Comparison of ENCODE assay signal across 18 cellular contexts in genomic region chr18:44927127-44927849, GRCh38.
DNase-seq lines count a peak whose midpoint lies in the region; TF ChIP-seq lines count a peak whose summit lies in the region.
"Had no signal": no experiment of that assay in that cellular context is flagged by ENCODE, and none has a peak within 500 bp of the region (broad histone marks: within the 10 kb centered on the region; RNA-seq: fewer than 3 reads in every experiment).

No MANE protein-coding gene starts in this region.

- H3F3A ChIP-seq in smooth muscle cell (ENCODE audit: low read depth): no peaks in the 10 kb centered on the region

- in situ Hi-C loops in mammary epithelial cell (cut with MboI; ENCODE audit: low sequenced_read_pairs in 2 of 2): no loop called here

- peaks cover 17% of the 10 kb centered on the region for H3K9me3 Mint-ChIP-seq in MCF 10A (ENCODE audit: unreplicated experiment)

- H3K36me3 ChIP-seq in breast epithelium (no peaks in the 10 kb centered on the region), mammary epithelial cell (ENCODE audit: insufficient read depth, low read length) (no peaks in the 10 kb centered on the region), smooth muscle cell (ENCODE audit: low read depth) (no peaks in the 10 kb centered on the region)
- H3K36me3 ChIP-seq: ascending aorta; BLaER1 treated with 17β-estradiol and CSF1 and Interleukin-3, amounts not matched to agents 10 nM and 100 nM; heart right ventricle; neutrophil had no signal

- no peaks in the 10 kb centered on the region for H3K27me3 Mint-ChIP-seq in MCF 10A (ENCODE audit: insufficient read depth, unreplicated experiment)

- H3K4me2 ChIP-seq in mammary epithelial cell (ENCODE audit: insufficient read depth, low read depth, low read length) (no peak overlapping the region), smooth muscle cell (no peak overlapping the region)

- H3K4me3 ChIP-seq in breast epithelium: no peak overlapping the region
- H3K4me3 ChIP-seq in mammary epithelial cell (replicated peaks in 1 of 3; ENCODE audit: insufficient read depth in 1 of 3, low read depth in 2 of 3, low read length in 3 of 3): no peak overlapping the region
- H3K4me3 ChIP-seq in smooth muscle cell: no peak overlapping the region
- H3K4me3 ChIP-seq in lower leg skin (ENCODE audit: low read depth, poor library complexity, severe bottlenecking): no peak overlapping the region
- H3K4me3 ChIP-seq: ascending aorta; BLaER1 treated with 17β-estradiol and CSF1 and Interleukin-3, amounts not matched to agents 10 nM and 100 nM; heart right ventricle had no signal

- no peaks in the 10 kb centered on the region for H3K27me3 ChIP-seq in breast epithelium
- H3K27me3 ChIP-seq in mammary epithelial cell (ENCODE audit: insufficient read depth, low read length): no peaks in the 10 kb centered on the region
- no peaks in the 10 kb centered on the region for H3K27me3 ChIP-seq in smooth muscle cell (ENCODE audit: low read depth)
- H3K27me3 ChIP-seq: ascending aorta; BLaER1 treated with 17β-estradiol and CSF1 and Interleukin-3, amounts not matched to agents 10 nM and 100 nM; heart right ventricle; neutrophil had no signal

- H3K4me3 Mint-ChIP-seq in MCF 10A (ENCODE audit: unreplicated experiment): no peak overlapping the region

- no peak overlapping the region for H3K27ac ChIP-seq in breast epithelium
- H3K27ac ChIP-seq in mammary epithelial cell (ENCODE audit: insufficient read depth, low read depth, low read length): no peak overlapping the region
- H3K27ac ChIP-seq in smooth muscle cell (ENCODE audit: low read depth): peak overlapping the region; percentile 73
- H3K27ac ChIP-seq: heart right ventricle, neutrophil had no signal

- H3K79me2 ChIP-seq in mammary epithelial cell (ENCODE audit: insufficient read depth, low read length): no peaks in the 10 kb centered on the region
- peaks cover 6% of the 10 kb centered on the region for H3K79me2 ChIP-seq in smooth muscle cell (ENCODE audit: low read depth)

- H3K9ac ChIP-seq in mammary epithelial cell (ENCODE audit: insufficient read depth, low read length): no peak overlapping the region
- peak overlapping the region; percentile 33 for H3K9ac ChIP-seq in smooth muscle cell (ENCODE audit: low read depth)
- H3K9ac ChIP-seq: BLaER1 treated with 17β-estradiol and CSF1 and Interleukin-3, amounts not matched to agents 10 nM and 100 nM had no signal

- CTCF ChIA-PET in MCF 10A (lab: Yijun Ruan, JAX): interaction anchor here (0.5 to 1.1 kb wide), 3 partner anchors 27 to 96 kb away, joined by 3 to 5 read pairs (median 3); no protein-coding TSS in a partner anchor
- CTCF ChIA-PET in mammary epithelial cell (lab: Charles Lee; ENCODE audit: low non-redundant PET): interaction anchor here (0.6 kb wide), 1 partner anchor 242 kb away, joined by 3 read pairs; no protein-coding TSS in a partner anchor

- DNase-seq in MCF 10A (ENCODE audit: unreplicated experiment): no peak
- DNase-seq in breast epithelium (ENCODE audit: low spot score in 2 of 2): no peak
- peak; percentile 44 for DNase-seq in HT1080 (ENCODE audit: low read depth)
- DNase-seq in mammary epithelial cell: peak; percentile 57
- no peak for DNase-seq in smooth muscle cell (lab: John Stamatoyannopoulos, UW; ENCODE audit: unreplicated experiment)
- DNase-seq in CD1c-positive myeloid dendritic cell (ENCODE audit: extremely low spot score): no peak
- DNase-seq in lower leg skin (ENCODE audit: low spot score in 2 of 2): no peak
- DNase-seq in NCI-H1092 treated with DMSO at 0.1 percent for 48 hours (lab: John Stamatoyannopoulos, UW): no peak
- DNase-seq: activated CD8-positive, alpha-beta memory T cell treated with anti-CD3 and anti-CD28 coated beads for 24 hours; activated gamma-delta T cell treated with Interleukin-2 at 50 U/mL for 16 hours; erythroblast; heart right ventricle; KG1; kidney glomerular epithelial cell; NCI-H1694 had no signal

- H2AFZ ChIP-seq in mammary epithelial cell (ENCODE audit: low read depth, low read length) (no peak overlapping the region), smooth muscle cell (ENCODE audit: low read depth) (no peak overlapping the region)

- H3K36me3 Mint-ChIP-seq in MCF 10A (ENCODE audit: insufficient read depth, unreplicated experiment): peaks cover 6% of the 10 kb centered on the region

- TF ChIP-seq CTCF in MCF 10A (IDR thresholded peaks at IDR 0.05; ENCODE audit: unreplicated experiment): no peak
- TF ChIP-seq CTCF in breast epithelium (IDR thresholded peaks at IDR 0.05): no peak
- peak in 1 of 2 donors; percentile 45 for TF ChIP-seq CTCF in mammary epithelial cell (conservative IDR thresholded peaks at IDR 0.05 in 1 of 2, IDR thresholded peaks at IDR 0.05 in 1 of 2; ENCODE audit: extremely low read depth in 1 of 2, insufficient read depth in 1 of 2, low read depth in 1 of 2, low read length in 2 of 2)
- no peak for TF ChIP-seq CTCF in smooth muscle cell (IDR thresholded peaks at IDR 0.05; ENCODE audit: borderline replicate concordance, insufficient read depth, poor library complexity, severe bottlenecking)
- TF ChIP-seq CTCF in lower leg skin (IDR thresholded peaks at IDR 0.05): no peak

- dilution Hi-C loops in mammary epithelial cell (cut with HindIII; ENCODE audit: low sequenced_read_pairs): no loop called here

- peaks cover 9% of the 10 kb centered on the region for H3K4me1 Mint-ChIP-seq in MCF 10A (ENCODE audit: insufficient read depth, unreplicated experiment)

- H3K4me1 ChIP-seq in breast epithelium (no peaks in the 10 kb centered on the region), mammary epithelial cell (ENCODE audit: insufficient read depth, low read length) (peaks cover 11% of the 10 kb centered on the region), smooth muscle cell (ENCODE audit: low read depth) (peaks cover 1% of the 10 kb centered on the region)

- POLR2A ChIA-PET in MCF 10A (lab: Yijun Ruan, JAX): interaction anchor here (0.7 to 1.1 kb wide), 2 partner anchors 18 to 205 kb away, joined by 3 read pairs; no protein-coding TSS in a partner anchor

- peak overlapping the region; percentile 10 for H3K27ac Mint-ChIP-seq in MCF 10A (ENCODE audit: low read depth, unreplicated experiment)

- TF ChIP-seq POLR2A in breast epithelium (IDR thresholded peaks at IDR 0.05) (no peak), lower leg skin (IDR thresholded peaks at IDR 0.05) (no peak)

- 13% methylated on average over 6 of the region's 6 CpGs for WGBS in mammary epithelial cell (ENCODE audit: low coverage, missing lambda C conversion rate)
- WGBS in smooth muscle cell (ENCODE audit: low lambda C conversion rate): 52% methylated on average over 6 of the region's 6 CpGs
- 75 to 85% methylated on average over 6 of the region's 6 CpGs for WGBS in lower leg skin, 2 donors

- H4K20me1 ChIP-seq in mammary epithelial cell (ENCODE audit: insufficient read depth, low read length) (no peaks in the 10 kb centered on the region), smooth muscle cell (ENCODE audit: low read depth) (peaks cover 23% of the 10 kb centered on the region)
- H4K20me1 ChIP-seq: BLaER1 treated with 17β-estradiol and CSF1 and Interleukin-3, amounts not matched to agents 10 nM and 100 nM had no signal

- H3K9me3 ChIP-seq in breast epithelium (no peaks in the 10 kb centered on the region), mammary epithelial cell (replicated peaks; ENCODE audit: insufficient read depth, low read length) (no peaks in the 10 kb centered on the region), smooth muscle cell (replicated peaks; ENCODE audit: low read depth) (no peaks in the 10 kb centered on the region)
- H3K9me3 ChIP-seq: neutrophil had no signal

- intact Hi-C loops in MCF 10A (cut with micrococcal nuclease) (no loop called here), breast epithelium (cut with DNase I; ENCODE audit: low total_unique reads) (no loop called here), mammary epithelial cell (cut with micrococcal nuclease) (no loop called here), lower leg skin (cut with DNase I; ENCODE audit: low total_unique reads) (no loop called here)

- no TSS peak for BruUV-seq in MCF 10A (replicated peaks; lab: Mats Ljungman, UMichigan)
- no TSS peak for BruUV-seq in mammary epithelial cell (replicated peaks; lab: Mats Ljungman, UMichigan)

Comparison
In these comparisons a context has a peak if more than half of its experiments do, and no peak if none do; other contexts are left out.
1. DNase-seq: peak in HT1080 (single experiment) and mammary epithelial cell (single experiment); none in MCF 10A (single experiment), breast epithelium (0 of 2), smooth muscle cell (single experiment), CD1c-positive myeloid dendritic cell (single experiment), lower leg skin (0 of 2) and NCI-H1092 treated with DMSO at 0.1 percent for 48 hours (single experiment).